ENCODE assay signal across 1 cellular context in genomic region chr3:188212308-188212969, GRCh38.
TF ChIP-seq lines count a peak whose summit lies in the region.

No MANE protein-coding gene starts in this region.

TF ChIP-seq in H1, 55 proteins besides CTCF, POLR2A, EP300 and RAD21:
- TF ChIP-seq JUN (IDR thresholded peaks at IDR 0.05; ENCODE audit: low read depth, low read length) (no peak), NANOG (IDR thresholded peaks at IDR 0.05; ENCODE audit: insufficient read depth, low read depth, low read length, poor library complexity, severe bottlenecking) (no peak), CHD1 (IDR thresholded peaks at IDR 0.05; ENCODE audit: low read depth, low read length) (no peak), SP1 (IDR thresholded peaks at IDR 0.05; ENCODE audit: low read depth, low read length) (no peak), TAF7 (optimal IDR thresholded peaks at IDR 0.05; ENCODE audit: borderline replicate concordance, low read depth, low read length) (no peak), SAP30 (IDR thresholded peaks at IDR 0.05; ENCODE audit: insufficient read depth, insufficient replicate concordance, low read length) (no peak), HDAC2 (IDR thresholded peaks at IDR 0.05; ENCODE audit: borderline replicate concordance in 1 of 2, low read depth in 2 of 2, low read length in 2 of 2) (no peak), SRF (IDR thresholded peaks at IDR 0.05; ENCODE audit: low read depth, low read length) (peak; percentile 90), TBP (IDR thresholded peaks at IDR 0.05; ENCODE audit: low read depth, low read length) (0 out of 2 replicates have a peak, but pooled peaks have one; percentile 15), EGR1 (IDR thresholded peaks at IDR 0.05; ENCODE audit: borderline replicate concordance, low read depth, low read length) (no peak), RBBP5 (IDR thresholded peaks at IDR 0.05; ENCODE audit: borderline replicate concordance, low read depth, low read length) (no peak), RXRA (IDR thresholded peaks at IDR 0.05; ENCODE audit: insufficient read depth, low read depth, low read length) (no peak), BCL11A (IDR thresholded peaks at IDR 0.05; ENCODE audit: low read depth in 2 of 2, low read length in 2 of 2) (no peak)
